1 cellular context compared by ENCODE assay signal in the genomic region with DNA sequence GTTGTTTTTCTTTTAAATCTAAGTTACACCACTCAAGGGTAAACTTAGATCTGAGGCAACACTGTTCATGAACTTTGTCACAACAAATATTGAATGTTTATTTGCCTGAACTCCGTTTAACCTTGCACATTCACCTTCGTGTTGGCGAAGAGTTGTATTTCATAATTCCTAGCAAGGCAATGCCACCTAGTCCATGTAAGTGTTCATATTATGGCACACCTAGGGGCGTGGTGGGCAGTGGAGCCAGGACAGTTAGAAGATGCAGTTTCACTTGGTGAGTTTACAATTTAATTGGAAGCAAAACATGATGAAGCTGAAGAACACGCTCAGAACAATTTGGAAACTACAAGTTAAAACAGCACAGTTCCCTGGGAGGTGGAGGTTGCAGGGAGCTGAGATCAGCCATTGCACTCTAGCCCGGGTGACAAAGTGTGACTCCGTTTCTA.
TF ChIP-seq lines count a peak whose summit lies in the region.

No MANE protein-coding gene starts in this region.

TF ChIP-seq in HepG2, 621 proteins besides CTCF, POLR2A, EP300 and RAD21 (continued from another document and continues in another):
- TF ChIP-seq, protein P1, sequence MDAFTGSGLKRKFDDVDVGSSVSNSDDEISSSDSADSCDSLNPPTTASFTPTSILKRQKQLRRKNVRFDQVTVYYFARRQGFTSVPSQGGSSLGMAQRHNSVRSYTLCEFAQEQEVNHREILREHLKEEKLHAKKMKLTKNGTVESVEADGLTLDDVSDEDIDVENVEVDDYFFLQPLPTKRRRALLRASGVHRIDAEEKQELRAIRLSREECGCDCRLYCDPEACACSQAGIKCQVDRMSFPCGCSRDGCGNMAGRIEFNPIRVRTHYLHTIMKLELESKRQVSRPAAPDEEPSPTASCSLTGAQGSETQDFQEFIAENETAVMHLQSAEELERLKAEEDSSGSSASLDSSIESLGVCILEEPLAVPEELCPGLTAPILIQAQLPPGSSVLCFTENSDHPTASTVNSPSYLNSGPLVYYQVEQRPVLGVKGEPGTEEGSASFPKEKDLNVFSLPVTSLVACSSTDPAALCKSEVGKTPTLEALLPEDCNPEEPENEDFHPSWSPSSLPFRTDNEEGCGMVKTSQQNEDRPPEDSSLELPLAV (CRISPR knock-in tag; conservative IDR thresholded peaks at IDR 0.05; ENCODE audit: low read depth): no peak
- peak; percentile 80; the same call in 1 of the 2 replicates for TF ChIP-seq MBD4 (IDR thresholded peaks at IDR 0.05; ENCODE audit: borderline replicate concordance, low read length)
- TF ChIP-seq MAZ (IDR thresholded peaks at IDR 0.05; ENCODE audit: borderline replicate concordance, low read depth, low read length): no peak
- TF ChIP-seq MAZ (CRISPR knock-in tag; IDR thresholded peaks at IDR 0.05; ENCODE audit: low read depth): peak; percentile 39; the same call in 1 of the 2 replicates
- TF ChIP-seq, protein P2, sequence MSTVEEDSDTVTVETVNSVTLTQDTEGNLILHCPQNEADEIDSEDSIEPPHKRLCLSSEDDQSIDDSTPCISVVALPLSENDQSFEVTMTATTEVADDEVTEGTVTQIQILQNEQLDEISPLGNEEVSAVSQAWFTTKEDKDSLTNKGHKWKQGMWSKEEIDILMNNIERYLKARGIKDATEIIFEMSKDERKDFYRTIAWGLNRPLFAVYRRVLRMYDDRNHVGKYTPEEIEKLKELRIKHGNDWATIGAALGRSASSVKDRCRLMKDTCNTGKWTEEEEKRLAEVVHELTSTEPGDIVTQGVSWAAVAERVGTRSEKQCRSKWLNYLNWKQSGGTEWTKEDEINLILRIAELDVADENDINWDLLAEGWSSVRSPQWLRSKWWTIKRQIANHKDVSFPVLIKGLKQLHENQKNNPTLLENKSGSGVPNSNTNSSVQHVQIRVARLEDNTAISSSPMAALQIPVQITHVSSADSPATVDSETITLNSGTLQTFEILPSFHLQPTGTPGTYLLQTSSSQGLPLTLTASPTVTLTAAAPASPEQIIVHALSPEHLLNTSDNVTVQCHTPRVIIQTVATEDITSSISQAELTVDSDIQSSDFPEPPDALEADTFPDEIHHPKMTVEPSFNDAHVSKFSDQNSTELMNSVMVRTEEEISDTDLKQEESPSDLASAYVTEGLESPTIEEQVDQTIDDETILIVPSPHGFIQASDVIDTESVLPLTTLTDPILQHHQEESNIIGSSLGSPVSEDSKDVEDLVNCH (CRISPR knock-in tag; IDR thresholded peaks at IDR 0.05): no peak
- TF ChIP-seq, protein P3, sequence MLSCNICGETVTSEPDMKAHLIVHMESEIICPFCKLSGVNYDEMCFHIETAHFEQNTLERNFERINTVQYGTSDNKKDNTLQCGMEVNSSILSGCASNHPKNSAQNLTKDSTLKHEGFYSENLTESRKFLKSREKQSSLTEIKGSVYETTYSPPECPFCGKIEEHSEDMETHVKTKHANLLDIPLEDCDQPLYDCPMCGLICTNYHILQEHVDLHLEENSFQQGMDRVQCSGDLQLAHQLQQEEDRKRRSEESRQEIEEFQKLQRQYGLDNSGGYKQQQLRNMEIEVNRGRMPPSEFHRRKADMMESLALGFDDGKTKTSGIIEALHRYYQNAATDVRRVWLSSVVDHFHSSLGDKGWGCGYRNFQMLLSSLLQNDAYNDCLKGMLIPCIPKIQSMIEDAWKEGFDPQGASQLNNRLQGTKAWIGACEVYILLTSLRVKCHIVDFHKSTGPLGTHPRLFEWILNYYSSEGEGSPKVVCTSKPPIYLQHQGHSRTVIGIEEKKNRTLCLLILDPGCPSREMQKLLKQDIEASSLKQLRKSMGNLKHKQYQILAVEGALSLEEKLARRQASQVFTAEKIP (CRISPR knock-in tag; IDR thresholded peaks at IDR 0.05; ENCODE audit: borderline replicate concordance): no peak
- no peak for TF ChIP-seq GZF1 (CRISPR knock-in tag; IDR thresholded peaks at IDR 0.05)
- TF ChIP-seq, protein P4, sequence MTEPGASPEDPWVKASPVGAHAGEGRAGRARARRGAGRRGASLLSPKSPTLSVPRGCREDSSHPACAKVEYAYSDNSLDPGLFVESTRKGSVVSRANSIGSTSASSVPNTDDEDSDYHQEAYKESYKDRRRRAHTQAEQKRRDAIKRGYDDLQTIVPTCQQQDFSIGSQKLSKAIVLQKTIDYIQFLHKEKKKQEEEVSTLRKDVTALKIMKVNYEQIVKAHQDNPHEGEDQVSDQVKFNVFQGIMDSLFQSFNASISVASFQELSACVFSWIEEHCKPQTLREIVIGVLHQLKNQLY (CRISPR knock-in tag; IDR thresholded peaks at IDR 0.05): peak; percentile 85
- peak; percentile 77; the same call in 1 of the 2 replicates for TF ChIP-seq ONECUT2 (CRISPR knock-in tag; IDR thresholded peaks at IDR 0.05)
- no peak for TF ChIP-seq ZNF225 (CRISPR knock-in tag; IDR thresholded peaks at IDR 0.05)
- TF ChIP-seq HOXD1 (CRISPR knock-in tag; IDR thresholded peaks at IDR 0.05): 0 out of 2 replicates have a peak, but pooled peaks have one; percentile 36
- peak; percentile 83 for TF ChIP-seq PHF21A (CRISPR knock-in tag; IDR thresholded peaks at IDR 0.05)
- no peak for TF ChIP-seq CCAR2 (optimal IDR thresholded peaks at IDR 0.05; ENCODE audit: low read depth, low read length)
- TF ChIP-seq, protein P5, sequence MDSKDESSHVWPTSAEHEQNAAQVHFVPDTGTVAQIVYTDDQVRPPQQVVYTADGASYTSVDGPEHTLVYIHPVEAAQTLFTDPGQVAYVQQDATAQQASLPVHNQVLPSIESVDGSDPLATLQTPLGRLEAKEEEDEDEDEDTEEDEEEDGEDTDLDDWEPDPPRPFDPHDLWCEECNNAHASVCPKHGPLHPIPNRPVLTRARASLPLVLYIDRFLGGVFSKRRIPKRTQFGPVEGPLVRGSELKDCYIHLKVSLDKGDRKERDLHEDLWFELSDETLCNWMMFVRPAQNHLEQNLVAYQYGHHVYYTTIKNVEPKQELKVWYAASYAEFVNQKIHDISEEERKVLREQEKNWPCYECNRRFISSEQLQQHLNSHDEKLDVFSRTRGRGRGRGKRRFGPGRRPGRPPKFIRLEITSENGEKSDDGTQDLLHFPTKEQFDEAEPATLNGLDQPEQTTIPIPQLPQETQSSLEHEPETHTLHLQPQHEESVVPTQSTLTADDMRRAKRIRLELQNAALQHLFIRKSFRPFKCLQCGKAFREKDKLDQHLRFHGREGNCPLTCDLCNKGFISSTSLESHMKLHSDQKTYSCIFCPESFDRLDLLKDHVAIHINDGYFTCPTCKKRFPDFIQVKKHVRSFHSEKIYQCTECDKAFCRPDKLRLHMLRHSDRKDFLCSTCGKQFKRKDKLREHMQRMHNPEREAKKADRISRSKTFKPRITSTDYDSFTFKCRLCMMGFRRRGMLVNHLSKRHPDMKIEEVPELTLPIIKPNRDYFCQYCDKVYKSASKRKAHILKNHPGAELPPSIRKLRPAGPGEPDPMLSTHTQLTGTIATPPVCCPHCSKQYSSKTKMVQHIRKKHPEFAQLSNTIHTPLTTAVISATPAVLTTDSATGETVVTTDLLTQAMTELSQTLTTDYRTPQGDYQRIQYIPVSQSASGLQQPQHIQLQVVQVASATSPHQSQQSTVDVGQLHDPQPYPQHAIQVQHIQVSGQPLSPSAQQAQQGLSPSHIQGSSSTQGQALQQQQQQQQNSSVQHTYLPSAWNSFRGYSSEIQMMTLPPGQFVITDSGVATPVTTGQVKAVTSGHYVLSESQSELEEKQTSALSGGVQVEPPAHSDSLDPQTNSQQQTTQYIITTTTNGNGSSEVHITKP (CRISPR knock-in tag; IDR thresholded peaks at IDR 0.05; ENCODE audit: low read depth): no peak
- no peak for TF ChIP-seq MBNL3 (CRISPR knock-in tag; conservative IDR thresholded peaks at IDR 0.05)
- peak; percentile 91 for TF ChIP-seq PITX1 (CRISPR knock-in tag; IDR thresholded peaks at IDR 0.05)
- TF ChIP-seq HMG20B (CRISPR knock-in tag; conservative IDR thresholded peaks at IDR 0.05): peak; percentile 99
- peak; percentile 86 for TF ChIP-seq ZNF124 (CRISPR knock-in tag; IDR thresholded peaks at IDR 0.05)
- no peak for TF ChIP-seq IKZF4 (CRISPR knock-in tag; IDR thresholded peaks at IDR 0.05; ENCODE audit: borderline replicate concordance, low read depth, not compliant biosample characterization)
- TF ChIP-seq, protein P6, sequence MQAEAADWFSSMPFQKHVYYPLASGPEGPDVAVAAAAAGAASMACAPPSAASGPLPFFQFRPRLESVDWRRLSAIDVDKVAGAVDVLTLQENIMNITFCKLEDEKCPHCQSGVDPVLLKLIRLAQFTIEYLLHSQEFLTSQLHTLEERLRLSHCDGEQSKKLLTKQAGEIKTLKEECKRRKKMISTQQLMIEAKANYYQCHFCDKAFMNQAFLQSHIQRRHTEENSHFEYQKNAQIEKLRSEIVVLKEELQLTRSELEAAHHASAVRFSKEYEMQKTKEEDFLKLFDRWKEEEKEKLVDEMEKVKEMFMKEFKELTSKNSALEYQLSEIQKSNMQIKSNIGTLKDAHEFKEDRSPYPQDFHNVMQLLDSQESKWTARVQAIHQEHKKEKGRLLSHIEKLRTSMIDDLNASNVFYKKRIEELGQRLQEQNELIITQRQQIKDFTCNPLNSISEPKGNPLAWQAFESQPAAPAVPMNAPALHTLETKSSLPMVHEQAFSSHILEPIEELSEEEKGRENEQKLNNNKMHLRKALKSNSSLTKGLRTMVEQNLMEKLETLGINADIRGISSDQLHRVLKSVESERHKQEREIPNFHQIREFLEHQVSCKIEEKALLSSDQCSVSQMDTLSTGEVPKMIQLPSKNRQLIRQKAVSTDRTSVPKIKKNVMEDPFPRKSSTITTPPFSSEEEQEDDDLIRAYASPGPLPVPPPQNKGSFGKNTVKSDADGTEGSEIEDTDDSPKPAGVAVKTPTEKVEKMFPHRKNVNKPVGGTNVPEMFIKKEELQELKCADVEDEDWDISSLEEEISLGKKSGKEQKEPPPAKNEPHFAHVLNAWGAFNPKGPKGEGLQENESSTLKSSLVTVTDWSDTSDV (CRISPR knock-in tag; IDR thresholded peaks at IDR 0.05): no peak
- no peak for TF ChIP-seq ZNF703 (CRISPR knock-in tag; IDR thresholded peaks at IDR 0.05; ENCODE audit: borderline replicate concordance)
- no peak for TF ChIP-seq TGIF2 (CRISPR knock-in tag; IDR thresholded peaks at IDR 0.05)
- TF ChIP-seq, protein P7, sequence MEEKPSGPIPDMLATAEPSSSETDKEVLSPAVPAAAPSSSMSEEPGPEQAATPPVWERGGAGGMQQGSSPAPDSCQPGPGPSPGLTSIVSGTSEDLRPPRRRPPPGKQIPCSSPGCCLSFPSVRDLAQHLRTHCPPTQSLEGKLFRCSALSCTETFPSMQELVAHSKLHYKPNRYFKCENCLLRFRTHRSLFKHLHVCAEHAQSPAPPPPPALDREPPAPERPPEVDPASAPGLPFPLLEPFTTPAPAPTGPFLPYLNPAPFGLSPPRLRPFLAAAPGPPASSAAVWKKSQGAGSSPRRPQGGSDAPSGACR (CRISPR knock-in tag; IDR thresholded peaks at IDR 0.05): peak; percentile 88
- TF ChIP-seq, protein P8, sequence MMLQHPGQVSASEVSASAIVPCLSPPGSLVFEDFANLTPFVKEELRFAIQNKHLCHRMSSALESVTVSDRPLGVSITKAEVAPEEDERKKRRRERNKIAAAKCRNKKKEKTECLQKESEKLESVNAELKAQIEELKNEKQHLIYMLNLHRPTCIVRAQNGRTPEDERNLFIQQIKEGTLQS (CRISPR knock-in tag; IDR thresholded peaks at IDR 0.05): 0 out of 2 replicates have a peak, but pooled peaks have one; percentile 44
- TF ChIP-seq KLF9 (CRISPR knock-in tag; IDR thresholded peaks at IDR 0.05; ENCODE audit: low read depth): no peak
- TF ChIP-seq KDM3A (CRISPR knock-in tag; IDR thresholded peaks at IDR 0.05; ENCODE audit: low read depth): peak; percentile 45; the same call in 1 of the 2 replicates
- TF ChIP-seq LCORL (IDR thresholded peaks at IDR 0.05): no peak
- peak; percentile 71 for TF ChIP-seq LCORL (CRISPR knock-in tag; IDR thresholded peaks at IDR 0.05)
- TF ChIP-seq, protein P9, sequence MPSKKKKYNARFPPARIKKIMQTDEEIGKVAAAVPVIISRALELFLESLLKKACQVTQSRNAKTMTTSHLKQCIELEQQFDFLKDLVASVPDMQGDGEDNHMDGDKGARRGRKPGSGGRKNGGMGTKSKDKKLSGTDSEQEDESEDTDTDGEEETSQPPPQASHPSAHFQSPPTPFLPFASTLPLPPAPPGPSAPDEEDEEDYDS (CRISPR knock-in tag; IDR thresholded peaks at IDR 0.05): no peak; the same call in 1 of the 2 replicates
- TF ChIP-seq, protein P10, sequence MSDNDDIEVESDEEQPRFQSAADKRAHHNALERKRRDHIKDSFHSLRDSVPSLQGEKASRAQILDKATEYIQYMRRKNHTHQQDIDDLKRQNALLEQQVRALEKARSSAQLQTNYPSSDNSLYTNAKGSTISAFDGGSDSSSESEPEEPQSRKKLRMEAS (IDR thresholded peaks at IDR 0.05): peak; percentile 64
- no peak for TF ChIP-seq ZNF510 (CRISPR knock-in tag; IDR thresholded peaks at IDR 0.05; ENCODE audit: low read depth)
- TF ChIP-seq, protein P11, sequence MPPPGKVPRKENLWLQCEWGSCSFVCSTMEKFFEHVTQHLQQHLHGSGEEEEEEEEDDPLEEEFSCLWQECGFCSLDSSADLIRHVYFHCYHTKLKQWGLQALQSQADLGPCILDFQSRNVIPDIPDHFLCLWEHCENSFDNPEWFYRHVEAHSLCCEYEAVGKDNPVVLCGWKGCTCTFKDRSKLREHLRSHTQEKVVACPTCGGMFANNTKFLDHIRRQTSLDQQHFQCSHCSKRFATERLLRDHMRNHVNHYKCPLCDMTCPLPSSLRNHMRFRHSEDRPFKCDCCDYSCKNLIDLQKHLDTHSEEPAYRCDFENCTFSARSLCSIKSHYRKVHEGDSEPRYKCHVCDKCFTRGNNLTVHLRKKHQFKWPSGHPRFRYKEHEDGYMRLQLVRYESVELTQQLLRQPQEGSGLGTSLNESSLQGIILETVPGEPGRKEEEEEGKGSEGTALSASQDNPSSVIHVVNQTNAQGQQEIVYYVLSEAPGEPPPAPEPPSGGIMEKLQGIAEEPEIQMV (CRISPR knock-in tag; IDR thresholded peaks at IDR 0.05; ENCODE audit: low read depth): no peak
- TF ChIP-seq, protein P12, sequence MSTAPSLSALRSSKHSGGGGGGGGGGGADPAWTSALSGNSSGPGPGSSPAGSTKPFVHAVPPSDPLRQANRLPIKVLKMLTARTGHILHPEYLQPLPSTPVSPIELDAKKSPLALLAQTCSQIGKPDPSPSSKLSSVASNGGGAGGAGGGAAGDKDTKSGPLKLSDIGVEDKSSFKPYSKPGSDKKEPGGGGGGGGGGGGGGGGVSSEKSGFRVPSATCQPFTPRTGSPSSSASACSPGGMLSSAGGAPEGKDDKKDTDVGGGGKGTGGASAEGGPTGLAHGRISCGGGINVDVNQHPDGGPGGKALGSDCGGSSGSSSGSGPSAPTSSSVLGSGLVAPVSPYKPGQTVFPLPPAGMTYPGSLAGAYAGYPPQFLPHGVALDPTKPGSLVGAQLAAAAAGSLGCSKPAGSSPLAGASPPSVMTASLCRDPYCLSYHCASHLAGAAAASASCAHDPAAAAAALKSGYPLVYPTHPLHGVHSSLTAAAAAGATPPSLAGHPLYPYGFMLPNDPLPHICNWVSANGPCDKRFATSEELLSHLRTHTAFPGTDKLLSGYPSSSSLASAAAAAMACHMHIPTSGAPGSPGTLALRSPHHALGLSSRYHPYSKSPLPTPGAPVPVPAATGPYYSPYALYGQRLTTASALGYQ (CRISPR knock-in tag; IDR thresholded peaks at IDR 0.05): peak; percentile 83
- no peak; the same call in 1 of the 2 replicates for TF ChIP-seq NR1H2 (CRISPR knock-in tag; IDR thresholded peaks at IDR 0.05; ENCODE audit: borderline replicate concordance, low read depth)
- peak; percentile 100 for TF ChIP-seq GFI1 (CRISPR knock-in tag; IDR thresholded peaks at IDR 0.05; ENCODE audit: borderline replicate concordance)
